ENCODE assay signal across 1 cellular context in the genomic region with DNA sequence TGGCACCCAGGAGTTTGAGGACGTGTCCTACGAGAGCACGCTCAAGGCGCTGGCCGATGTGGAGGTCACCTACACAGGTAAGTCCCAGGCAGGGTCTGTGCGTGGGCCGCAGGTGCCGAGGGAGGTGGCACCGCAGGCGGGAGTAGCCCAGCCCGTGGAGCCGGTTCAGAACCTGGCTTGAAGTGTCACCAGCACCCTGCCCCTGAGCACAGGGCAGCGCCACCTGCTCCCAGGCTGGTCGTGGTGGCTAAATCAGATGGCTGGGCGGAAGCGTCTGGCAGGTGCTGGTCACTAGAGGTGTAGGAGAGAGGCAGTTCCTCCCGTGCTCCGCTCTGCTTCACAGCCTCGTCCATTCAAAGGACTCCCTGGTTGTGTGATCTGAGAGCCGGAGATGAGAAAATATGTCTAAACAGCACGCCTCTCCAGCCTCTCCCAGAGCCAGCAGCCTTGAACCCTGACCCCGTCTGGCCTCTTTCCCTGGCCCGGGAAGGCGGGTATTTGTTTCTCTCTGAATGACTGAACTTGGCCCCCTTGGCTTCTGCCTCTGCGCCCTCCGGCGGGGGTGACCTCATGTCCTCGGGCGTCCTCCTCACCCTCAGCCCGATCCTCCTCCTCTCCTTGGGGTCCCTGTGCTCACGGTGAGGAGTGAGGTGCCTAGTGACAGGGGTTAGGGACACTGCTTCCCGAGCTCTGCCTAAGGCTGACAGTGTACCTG.
TF ChIP-seq lines count a peak whose summit lies in the region.

No MANE protein-coding gene starts in this region.

TF ChIP-seq in HepG2, 621 proteins besides CTCF, POLR2A, EP300 and RAD21 (continued from another document):
- peak; percentile 36; the same call in 1 of the 2 replicates for TF ChIP-seq POLR2G (IDR thresholded peaks at IDR 0.05; ENCODE audit: low read depth, low read length)
- peak; percentile 87 for TF ChIP-seq MTA1 (CRISPR knock-in tag; IDR thresholded peaks at IDR 0.05; ENCODE audit: borderline replicate concordance)
- TF ChIP-seq, protein P1, sequence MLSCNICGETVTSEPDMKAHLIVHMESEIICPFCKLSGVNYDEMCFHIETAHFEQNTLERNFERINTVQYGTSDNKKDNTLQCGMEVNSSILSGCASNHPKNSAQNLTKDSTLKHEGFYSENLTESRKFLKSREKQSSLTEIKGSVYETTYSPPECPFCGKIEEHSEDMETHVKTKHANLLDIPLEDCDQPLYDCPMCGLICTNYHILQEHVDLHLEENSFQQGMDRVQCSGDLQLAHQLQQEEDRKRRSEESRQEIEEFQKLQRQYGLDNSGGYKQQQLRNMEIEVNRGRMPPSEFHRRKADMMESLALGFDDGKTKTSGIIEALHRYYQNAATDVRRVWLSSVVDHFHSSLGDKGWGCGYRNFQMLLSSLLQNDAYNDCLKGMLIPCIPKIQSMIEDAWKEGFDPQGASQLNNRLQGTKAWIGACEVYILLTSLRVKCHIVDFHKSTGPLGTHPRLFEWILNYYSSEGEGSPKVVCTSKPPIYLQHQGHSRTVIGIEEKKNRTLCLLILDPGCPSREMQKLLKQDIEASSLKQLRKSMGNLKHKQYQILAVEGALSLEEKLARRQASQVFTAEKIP (CRISPR knock-in tag; IDR thresholded peaks at IDR 0.05; ENCODE audit: borderline replicate concordance): no peak
- TF ChIP-seq RARG (CRISPR knock-in tag; IDR thresholded peaks at IDR 0.05; ENCODE audit: low read depth): 0 out of 2 replicates have a peak, but pooled peaks have one; percentile 46
- TF ChIP-seq, protein P2, sequence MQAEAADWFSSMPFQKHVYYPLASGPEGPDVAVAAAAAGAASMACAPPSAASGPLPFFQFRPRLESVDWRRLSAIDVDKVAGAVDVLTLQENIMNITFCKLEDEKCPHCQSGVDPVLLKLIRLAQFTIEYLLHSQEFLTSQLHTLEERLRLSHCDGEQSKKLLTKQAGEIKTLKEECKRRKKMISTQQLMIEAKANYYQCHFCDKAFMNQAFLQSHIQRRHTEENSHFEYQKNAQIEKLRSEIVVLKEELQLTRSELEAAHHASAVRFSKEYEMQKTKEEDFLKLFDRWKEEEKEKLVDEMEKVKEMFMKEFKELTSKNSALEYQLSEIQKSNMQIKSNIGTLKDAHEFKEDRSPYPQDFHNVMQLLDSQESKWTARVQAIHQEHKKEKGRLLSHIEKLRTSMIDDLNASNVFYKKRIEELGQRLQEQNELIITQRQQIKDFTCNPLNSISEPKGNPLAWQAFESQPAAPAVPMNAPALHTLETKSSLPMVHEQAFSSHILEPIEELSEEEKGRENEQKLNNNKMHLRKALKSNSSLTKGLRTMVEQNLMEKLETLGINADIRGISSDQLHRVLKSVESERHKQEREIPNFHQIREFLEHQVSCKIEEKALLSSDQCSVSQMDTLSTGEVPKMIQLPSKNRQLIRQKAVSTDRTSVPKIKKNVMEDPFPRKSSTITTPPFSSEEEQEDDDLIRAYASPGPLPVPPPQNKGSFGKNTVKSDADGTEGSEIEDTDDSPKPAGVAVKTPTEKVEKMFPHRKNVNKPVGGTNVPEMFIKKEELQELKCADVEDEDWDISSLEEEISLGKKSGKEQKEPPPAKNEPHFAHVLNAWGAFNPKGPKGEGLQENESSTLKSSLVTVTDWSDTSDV (CRISPR knock-in tag; IDR thresholded peaks at IDR 0.05): 0 out of 2 replicates have a peak, but pooled peaks have one; percentile 56
- peak; percentile 100 for TF ChIP-seq RXRA (CRISPR knock-in tag; IDR thresholded peaks at IDR 0.05)
- no peak for TF ChIP-seq HCFC1 (IDR thresholded peaks at IDR 0.05; ENCODE audit: low read depth, low read length)
- TF ChIP-seq, protein P3, sequence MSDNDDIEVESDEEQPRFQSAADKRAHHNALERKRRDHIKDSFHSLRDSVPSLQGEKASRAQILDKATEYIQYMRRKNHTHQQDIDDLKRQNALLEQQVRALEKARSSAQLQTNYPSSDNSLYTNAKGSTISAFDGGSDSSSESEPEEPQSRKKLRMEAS (IDR thresholded peaks at IDR 0.05): peak; percentile 81
- TF ChIP-seq NR2C2 (CRISPR knock-in tag; IDR thresholded peaks at IDR 0.05; ENCODE audit: borderline replicate concordance): peak; percentile 96
- TF ChIP-seq MEIS1 (CRISPR knock-in tag; IDR thresholded peaks at IDR 0.05; ENCODE audit: borderline replicate concordance): peak; percentile 30; the same call in 1 of the 2 replicates
- no peak for TF ChIP-seq ZNF33B (CRISPR knock-in tag; IDR thresholded peaks at IDR 0.05)
- TF ChIP-seq, protein P4, sequence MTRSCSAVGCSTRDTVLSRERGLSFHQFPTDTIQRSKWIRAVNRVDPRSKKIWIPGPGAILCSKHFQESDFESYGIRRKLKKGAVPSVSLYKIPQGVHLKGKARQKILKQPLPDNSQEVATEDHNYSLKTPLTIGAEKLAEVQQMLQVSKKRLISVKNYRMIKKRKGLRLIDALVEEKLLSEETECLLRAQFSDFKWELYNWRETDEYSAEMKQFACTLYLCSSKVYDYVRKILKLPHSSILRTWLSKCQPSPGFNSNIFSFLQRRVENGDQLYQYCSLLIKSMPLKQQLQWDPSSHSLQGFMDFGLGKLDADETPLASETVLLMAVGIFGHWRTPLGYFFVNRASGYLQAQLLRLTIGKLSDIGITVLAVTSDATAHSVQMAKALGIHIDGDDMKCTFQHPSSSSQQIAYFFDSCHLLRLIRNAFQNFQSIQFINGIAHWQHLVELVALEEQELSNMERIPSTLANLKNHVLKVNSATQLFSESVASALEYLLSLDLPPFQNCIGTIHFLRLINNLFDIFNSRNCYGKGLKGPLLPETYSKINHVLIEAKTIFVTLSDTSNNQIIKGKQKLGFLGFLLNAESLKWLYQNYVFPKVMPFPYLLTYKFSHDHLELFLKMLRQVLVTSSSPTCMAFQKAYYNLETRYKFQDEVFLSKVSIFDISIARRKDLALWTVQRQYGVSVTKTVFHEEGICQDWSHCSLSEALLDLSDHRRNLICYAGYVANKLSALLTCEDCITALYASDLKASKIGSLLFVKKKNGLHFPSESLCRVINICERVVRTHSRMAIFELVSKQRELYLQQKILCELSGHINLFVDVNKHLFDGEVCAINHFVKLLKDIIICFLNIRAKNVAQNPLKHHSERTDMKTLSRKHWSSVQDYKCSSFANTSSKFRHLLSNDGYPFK (CRISPR knock-in tag; IDR thresholded peaks at IDR 0.05; ENCODE audit: borderline replicate concordance): peak; percentile 47; the same call in 1 of the 2 replicates
- TF ChIP-seq YEATS4 (CRISPR knock-in tag; IDR thresholded peaks at IDR 0.05; ENCODE audit: borderline replicate concordance): peak; percentile 72; the same call in 1 of the 2 replicates
- TF ChIP-seq ZNF350 (CRISPR knock-in tag; IDR thresholded peaks at IDR 0.05; ENCODE audit: borderline replicate concordance, low read depth): peak; percentile 70; the same call in 1 of the 2 replicates
- TF ChIP-seq SOX5 (CRISPR knock-in tag; IDR thresholded peaks at IDR 0.05; ENCODE audit: borderline replicate concordance): peak; percentile 82
- no peak for TF ChIP-seq HES4 (CRISPR knock-in tag; IDR thresholded peaks at IDR 0.05; ENCODE audit: borderline replicate concordance)
- TF ChIP-seq, protein P5, sequence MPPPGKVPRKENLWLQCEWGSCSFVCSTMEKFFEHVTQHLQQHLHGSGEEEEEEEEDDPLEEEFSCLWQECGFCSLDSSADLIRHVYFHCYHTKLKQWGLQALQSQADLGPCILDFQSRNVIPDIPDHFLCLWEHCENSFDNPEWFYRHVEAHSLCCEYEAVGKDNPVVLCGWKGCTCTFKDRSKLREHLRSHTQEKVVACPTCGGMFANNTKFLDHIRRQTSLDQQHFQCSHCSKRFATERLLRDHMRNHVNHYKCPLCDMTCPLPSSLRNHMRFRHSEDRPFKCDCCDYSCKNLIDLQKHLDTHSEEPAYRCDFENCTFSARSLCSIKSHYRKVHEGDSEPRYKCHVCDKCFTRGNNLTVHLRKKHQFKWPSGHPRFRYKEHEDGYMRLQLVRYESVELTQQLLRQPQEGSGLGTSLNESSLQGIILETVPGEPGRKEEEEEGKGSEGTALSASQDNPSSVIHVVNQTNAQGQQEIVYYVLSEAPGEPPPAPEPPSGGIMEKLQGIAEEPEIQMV (CRISPR knock-in tag; IDR thresholded peaks at IDR 0.05; ENCODE audit: low read depth): 0 out of 2 replicates have a peak, but pooled peaks have one; percentile 35
- TF ChIP-seq, protein P6, sequence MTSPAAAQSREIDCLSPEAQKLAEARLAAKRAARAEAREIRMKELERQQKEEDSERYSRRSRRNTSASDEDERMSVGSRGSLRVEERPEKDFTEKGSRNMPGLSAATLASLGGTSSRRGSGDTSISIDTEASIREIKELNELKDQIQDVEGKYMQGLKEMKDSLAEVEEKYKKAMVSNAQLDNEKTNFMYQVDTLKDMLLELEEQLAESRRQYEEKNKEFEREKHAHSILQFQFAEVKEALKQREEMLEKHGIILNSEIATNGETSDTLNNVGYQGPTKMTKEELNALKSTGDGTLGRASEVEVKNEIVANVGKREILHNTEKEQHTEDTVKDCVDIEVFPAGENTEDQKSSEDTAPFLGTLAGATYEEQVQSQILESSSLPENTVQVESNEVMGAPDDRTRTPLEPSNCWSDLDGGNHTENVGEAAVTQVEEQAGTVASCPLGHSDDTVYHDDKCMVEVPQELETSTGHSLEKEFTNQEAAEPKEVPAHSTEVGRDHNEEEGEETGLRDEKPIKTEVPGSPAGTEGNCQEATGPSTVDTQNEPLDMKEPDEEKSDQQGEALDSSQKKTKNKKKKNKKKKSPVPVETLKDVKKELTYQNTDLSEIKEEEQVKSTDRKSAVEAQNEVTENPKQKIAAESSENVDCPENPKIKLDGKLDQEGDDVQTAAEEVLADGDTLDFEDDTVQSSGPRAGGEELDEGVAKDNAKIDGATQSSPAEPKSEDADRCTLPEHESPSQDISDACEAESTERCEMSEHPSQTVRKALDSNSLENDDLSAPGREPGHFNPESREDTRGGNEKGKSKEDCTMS (CRISPR knock-in tag; conservative IDR thresholded peaks at IDR 0.05): no peak
- TF ChIP-seq ZNF160 (CRISPR knock-in tag; IDR thresholded peaks at IDR 0.05): no peak
- TF ChIP-seq YEATS2 (CRISPR knock-in tag; IDR thresholded peaks at IDR 0.05; ENCODE audit: borderline replicate concordance): peak; percentile 31; the same call in 1 of the 2 replicates
- no peak for TF ChIP-seq TMF1 (CRISPR knock-in tag; IDR thresholded peaks at IDR 0.05; ENCODE audit: low read depth)
- no peak for TF ChIP-seq ZNF333 (CRISPR knock-in tag; IDR thresholded peaks at IDR 0.05; ENCODE audit: borderline replicate concordance)
- TF ChIP-seq CCDC6 (CRISPR knock-in tag; IDR thresholded peaks at IDR 0.05): 0 out of 2 replicates have a peak, but pooled peaks have one; percentile 32
